19 cellular contexts compared by ENCODE assay signal in the genomic region with DNA sequence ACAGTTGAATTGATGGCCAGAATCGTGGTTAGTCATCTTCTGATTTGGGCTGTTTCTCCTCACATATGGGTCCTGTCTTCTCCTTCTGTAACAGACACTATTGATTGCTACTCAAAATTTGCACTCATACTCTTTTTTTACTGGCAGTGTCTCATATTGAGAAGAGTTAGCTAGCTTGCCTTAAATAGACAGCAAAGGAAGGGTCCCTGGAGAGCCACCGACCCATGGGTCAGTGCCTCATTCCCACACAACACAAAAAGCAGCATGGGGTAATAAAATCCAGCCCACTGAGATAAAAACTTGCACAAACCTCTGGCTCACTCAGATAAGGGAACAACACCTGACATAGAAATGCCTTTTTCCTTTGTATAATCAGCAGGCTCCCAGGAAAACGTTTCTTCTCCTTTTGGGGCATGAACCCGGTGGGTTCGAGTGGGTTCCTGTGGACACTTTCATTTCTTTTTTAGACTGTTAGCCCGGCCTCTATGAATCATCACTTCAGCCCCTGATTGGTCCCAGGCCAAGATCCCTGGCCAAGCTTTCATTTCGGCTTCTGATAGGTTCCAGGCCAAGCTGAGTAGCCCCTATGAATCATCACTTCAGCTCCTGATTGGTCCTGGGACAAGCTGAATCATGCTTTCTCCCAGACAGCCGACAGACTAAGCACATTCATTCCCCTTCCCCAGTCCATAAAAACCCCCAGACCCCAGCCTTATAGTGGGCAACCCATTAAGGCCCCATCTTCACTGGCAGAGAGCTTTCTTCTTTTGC.
A peak's percentile ranks its signal among the peaks of the same experiment; 100 is the strongest.
DNase-seq lines count a peak whose midpoint lies in the region; ATAC-seq and TF ChIP-seq lines count a peak whose summit lies in the region.
"Had no signal": no experiment of that assay in that cellular context is flagged by ENCODE, and none has a peak within 500 bp of the region (broad histone marks: within the 10 kb centered on the region; RNA-seq: fewer than 3 reads in every experiment).

No MANE protein-coding gene starts in this region.

- TF ChIP-seq CTCF in A673 (conservative IDR thresholded peaks at IDR 0.05; ENCODE audit: low read depth, low read length) (no peak), HEK293 (tag by site-specific recombination; IDR thresholded peaks at IDR 0.05) (no peak)

- H3K27ac ChIP-seq in A673 (ENCODE audit: low read depth, low read length, poor library complexity, severe bottlenecking) = no peak overlapping the region
- no peak overlapping the region for H3K27ac ChIP-seq in HEK293 (ENCODE audit: extremely low read depth, low read depth, low read length)
- H3K27ac ChIP-seq: testis, WERI-Rb-1 had no signal

- no peaks in the 10 kb centered on the region for H3K27me3 ChIP-seq in A673 (replicated peaks; ENCODE audit: insufficient read depth, low read depth, low read length, poor library complexity)
- H3K27me3 ChIP-seq: testis had no signal

- H3K4me3 ChIP-seq in A673 (ENCODE audit: low read depth, low read length, poor library complexity, severe bottlenecking) (no peak overlapping the region), HEK293 (ENCODE audit: low read depth, low read length) (no peak overlapping the region)
- H3K4me3 ChIP-seq: testis had no signal

- H3K9me3 ChIP-seq in A673 (ENCODE audit: low read depth, low read length, poor library complexity, severe bottlenecking) (peaks cover 10% of the 10 kb centered on the region), HEK293 (ENCODE audit: control insufficient read depth, insufficient read depth, low read depth, low read length) (no peaks in the 10 kb centered on the region)
- H3K9me3 ChIP-seq: testis had no signal

- H3K4me1 ChIP-seq in A673 (ENCODE audit: insufficient read depth, low read length, poor library complexity, severe bottlenecking) (no peaks in the 10 kb centered on the region), HEK293 (ENCODE audit: control insufficient read depth, insufficient read depth, low read length) (no peaks in the 10 kb centered on the region)
- H3K4me1 ChIP-seq: testis had no signal

- DNase-seq in A673 (ENCODE audit: low spot score) = peak; percentile 10
- DNase-seq in RPMI7951 (ENCODE audit: low read depth) = peak; percentile 43
- DNase-seq in fibroblast of the conjunctiva (ENCODE audit: low read depth) = peak; percentile 14
- no peak for DNase-seq in NCI-H82 treated with DMSO at 0.1 percent for 48 hours (lab: John Stamatoyannopoulos, UW; ENCODE audit: unreplicated experiment)
- DNase-seq in EL = no peak
- no peak for DNase-seq in stimulated activated CD4-positive, alpha-beta T cell treated with anti-CD3 and anti-CD28 coated beads, Interleukin-2, amount 100 ng/mL, for 48 hours
- DNase-seq: activated CD4-positive, alpha-beta T cell treated with anti-CD3 and anti-CD28 coated beads, Interleukin-2, amount 50 U/mL, for 4 hours; activated gamma-delta T cell treated with Interleukin-2 at 50 U/mL for 16 hours; amygdala; CD8-positive, alpha-beta T cell; effector memory CD8-positive, alpha-beta T cell; head of caudate nucleus; NCI-H226; occipital lobe; stimulated activated CD4-positive, alpha-beta T cell treated with anti-CD3 and anti-CD28 coated beads, Interleukin-15, amount 100 ng/mL, for 24 hours; testis; WERI-Rb-1 had no signal

- intact Hi-C loops in A673 (cut with micrococcal nuclease; ENCODE audit: unreplicated experiment) = no loop called here

- CTCF ChIA-PET in A673 (lab: Charles Lee) (no interaction called here), HEK293 (lab: Yijun Ruan, JAX) (no interaction called here)

- ATAC-seq in GM19035 (IDR thresholded peaks at IDR 0.05; ENCODE audit: unreplicated experiment) = no peak
- ATAC-seq: CD8-positive, alpha-beta T cell; effector memory CD8-positive, alpha-beta T cell had no signal

- POLR2A ChIA-PET in A673 (lab: Charles Lee; ENCODE audit: low non-redundant PET) = no interaction called here
- POLR2A ChIA-PET in HEK293 (lab: Yijun Ruan, JAX) = no interaction called here

- no peaks in the 10 kb centered on the region for H3K36me3 ChIP-seq in A673 (ENCODE audit: insufficient read depth, low read length, poor library complexity, severe bottlenecking)
- H3K36me3 ChIP-seq in HEK293 (ENCODE audit: control insufficient read depth in 2 of 2, insufficient read depth in 1 of 2, low read length in 2 of 2) = no peaks in the 10 kb centered on the region
- H3K36me3 ChIP-seq: WERI-Rb-1 had no signal

- no TSS peak for BruUV-seq in A673 (replicated peaks; lab: Mats Ljungman, UMichigan)

TF ChIP-seq in HEK293, 187 proteins besides CTCF, POLR2A, EP300 and RAD21:
- TF ChIP-seq IKZF3 (tag by site-specific recombination; IDR thresholded peaks at IDR 0.05) (no peak), MYNN (tag by site-specific recombination; IDR thresholded peaks at IDR 0.05; ENCODE audit: borderline replicate concordance) (no peak), ZNF184 (tag by site-specific recombination; IDR thresholded peaks at IDR 0.05) (no peak), SALL2 (tag by site-specific recombination; IDR thresholded peaks at IDR 0.05; ENCODE audit: borderline replicate concordance) (no peak), SP2 (tag by site-specific recombination; IDR thresholded peaks at IDR 0.05) (peak; percentile 24; the same call in 1 of the 2 replicates)
- TF ChIP-seq, protein P1, sequence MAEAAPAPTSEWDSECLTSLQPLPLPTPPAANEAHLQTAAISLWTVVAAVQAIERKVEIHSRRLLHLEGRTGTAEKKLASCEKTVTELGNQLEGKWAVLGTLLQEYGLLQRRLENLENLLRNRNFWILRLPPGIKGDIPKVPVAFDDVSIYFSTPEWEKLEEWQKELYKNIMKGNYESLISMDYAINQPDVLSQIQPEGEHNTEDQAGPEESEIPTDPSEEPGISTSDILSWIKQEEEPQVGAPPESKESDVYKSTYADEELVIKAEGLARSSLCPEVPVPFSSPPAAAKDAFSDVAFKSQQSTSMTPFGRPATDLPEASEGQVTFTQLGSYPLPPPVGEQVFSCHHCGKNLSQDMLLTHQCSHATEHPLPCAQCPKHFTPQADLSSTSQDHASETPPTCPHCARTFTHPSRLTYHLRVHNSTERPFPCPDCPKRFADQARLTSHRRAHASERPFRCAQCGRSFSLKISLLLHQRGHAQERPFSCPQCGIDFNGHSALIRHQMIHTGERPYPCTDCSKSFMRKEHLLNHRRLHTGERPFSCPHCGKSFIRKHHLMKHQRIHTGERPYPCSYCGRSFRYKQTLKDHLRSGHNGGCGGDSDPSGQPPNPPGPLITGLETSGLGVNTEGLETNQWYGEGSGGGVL (tag by site-specific recombination; IDR thresholded peaks at IDR 0.05) = no peak
- TF ChIP-seq, protein P2, sequence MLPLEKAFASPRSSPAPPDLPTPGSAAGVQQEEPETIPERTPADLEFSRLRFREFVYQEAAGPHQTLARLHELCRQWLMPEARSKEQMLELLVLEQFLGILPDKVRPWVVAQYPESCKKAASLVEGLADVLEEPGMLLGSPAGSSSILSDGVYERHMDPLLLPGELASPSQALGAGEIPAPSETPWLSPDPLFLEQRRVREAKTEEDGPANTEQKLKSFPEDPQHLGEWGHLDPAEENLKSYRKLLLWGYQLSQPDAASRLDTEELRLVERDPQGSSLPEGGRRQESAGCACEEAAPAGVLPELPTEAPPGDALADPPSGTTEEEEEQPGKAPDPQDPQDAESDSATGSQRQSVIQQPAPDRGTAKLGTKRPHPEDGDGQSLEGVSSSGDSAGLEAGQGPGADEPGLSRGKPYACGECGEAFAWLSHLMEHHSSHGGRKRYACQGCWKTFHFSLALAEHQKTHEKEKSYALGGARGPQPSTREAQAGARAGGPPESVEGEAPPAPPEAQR (tag by site-specific recombination; IDR thresholded peaks at IDR 0.05) = no peak

Comparison
In these comparisons a context has a peak if more than half of its experiments do, and no peak if none do; other contexts are left out.
1. DNase-seq: peak in A673 (single experiment), RPMI7951 (single experiment) and fibroblast of the conjunctiva (single experiment); none in NCI-H82 treated with DMSO at 0.1 percent for 48 hours (single experiment), EL (single experiment) and stimulated activated CD4-positive, alpha-beta T cell treated with anti-CD3 and anti-CD28 coated beads, Interleukin-2, amount 100 ng/mL, for 48 hours (0 of 2).